Comparison of ENCODE assay signal across 13 cellular contexts in the genomic region with DNA sequence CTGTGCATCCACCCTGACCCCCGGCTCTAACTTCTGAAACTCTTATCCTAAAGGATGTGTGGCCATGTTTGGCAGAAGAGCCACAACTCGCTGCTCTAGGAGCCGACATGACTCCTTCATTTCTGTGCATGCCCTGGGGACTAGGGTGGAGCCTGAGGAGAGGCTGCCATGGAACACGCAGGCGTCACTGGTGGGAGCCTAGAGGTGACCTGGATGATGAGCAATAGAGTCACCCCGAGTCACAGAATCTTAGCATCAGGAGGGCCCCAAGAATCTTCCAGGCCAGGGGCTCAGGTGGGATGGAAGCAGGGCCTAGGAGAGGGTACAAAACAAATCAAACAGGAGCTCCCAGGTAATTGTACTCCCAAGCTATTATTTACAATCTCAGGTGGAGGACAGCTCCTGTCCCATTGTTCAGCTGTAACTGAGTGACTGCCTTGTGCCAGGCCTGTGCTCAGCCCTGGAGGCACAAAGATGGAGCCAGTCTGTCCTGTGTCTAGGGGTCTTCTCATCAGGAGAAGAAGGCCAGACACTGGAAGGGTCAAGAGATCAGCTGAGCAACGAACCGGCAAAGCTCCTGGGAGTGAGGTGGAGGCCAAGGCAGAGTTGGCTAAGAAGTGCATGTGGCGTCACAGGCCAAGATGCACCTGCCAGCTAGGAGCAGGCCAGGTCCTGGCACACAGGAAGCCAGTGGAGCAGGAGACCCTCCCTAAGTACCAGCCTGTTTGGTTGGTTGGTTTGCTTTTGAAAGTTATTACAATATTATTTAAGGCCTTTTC. TPM values are rescaled to one million over a fixed set of nuclear protein-coding genes. Genes with fewer than 3 reads are reported as not detected.
DNase-seq lines count a peak whose midpoint lies in the region; ATAC-seq and TF ChIP-seq lines count a peak whose summit lies in the region.
"Had no signal": no experiment of that assay in that cellular context is flagged by ENCODE, and none has a peak within 500 bp of the region (broad histone marks: within the 10 kb centered on the region; RNA-seq: fewer than 3 reads in every experiment).

No MANE protein-coding gene starts in this region.

- no peak for TF ChIP-seq POLR2A in esophagus squamous epithelium (IDR thresholded peaks at IDR 0.05)
- no peak for TF ChIP-seq POLR2A in upper lobe of left lung (IDR thresholded peaks at IDR 0.05)

- peaks cover 0 to 4% (median 0%) of the 10 kb centered on the region in 4 donors for H3K27me3 ChIP-seq in esophagus squamous epithelium
- H3K27me3 ChIP-seq in upper lobe of left lung, result no peaks in the 10 kb centered on the region

- ATAC-seq in upper lobe of left lung (ENCODE audit: low FRiP score in 2 of 2) (no peak), HG03280 (IDR thresholded peaks at IDR 0.05; ENCODE audit: unreplicated experiment) (no peak), GM19324 (IDR thresholded peaks at IDR 0.05; ENCODE audit: low FRiP score, unreplicated experiment) (no peak)

- intact Hi-C loops in esophagus squamous epithelium (cut with DNase I), result no loop called here

- WGBS in esophagus squamous epithelium, 2 donors, result 40 to 49% methylated on average over 2 to 3 of the region's 9 CpGs
- 84 to 89% methylated on average over 9 of the region's 9 CpGs for WGBS in upper lobe of left lung, 2 donors

- TF ChIP-seq CTCF in esophagus squamous epithelium (IDR thresholded peaks at IDR 0.05) (no peak), nephron (IDR thresholded peaks at IDR 0.05; ENCODE audit: unreplicated experiment in 3 of 3) (no peak), upper lobe of left lung (IDR thresholded peaks at IDR 0.05) (no peak)

- peaks cover 3% of the 10 kb centered on the region for H3K36me3 Mint-ChIP-seq in activated naive CD4-positive, alpha-beta T cell treated with anti-CD3 and anti-CD28 coated beads, Interleukin-2, amount 10 ng/mL, durations not matched to agents 7 days and 5 days
- H3K36me3 Mint-ChIP-seq in nephron (ENCODE audit: low read depth), result peaks cover 10% of the 10 kb centered on the region

- H3K4me1 ChIP-seq in esophagus squamous epithelium (peaks cover 11 to 99% (median 92%) of the 10 kb centered on the region in 3 donors), upper lobe of left lung (peaks cover 68 to 88% (median 73%) of the 10 kb centered on the region in 4 donors)

- H3K36me3 ChIP-seq in esophagus squamous epithelium, result no peaks in the 10 kb centered on the region
- H3K36me3 ChIP-seq in upper lobe of left lung, result peaks cover 0 to 17% (median 12%) of the 10 kb centered on the region in 4 donors

- TF ChIP-seq EP300 in upper lobe of left lung (IDR thresholded peaks at IDR 0.05), result no peak

- H3K27ac ChIP-seq in esophagus squamous epithelium (peak overlapping the region; percentile 69 to 98 (median 88)), upper lobe of left lung (peak overlapping the region; percentile 74 to 92 (median 86))

- no peaks in the 10 kb centered on the region for H3K9me3 Mint-ChIP-seq in activated naive CD4-positive, alpha-beta T cell treated with anti-CD3 and anti-CD28 coated beads, Interleukin-2, amount 10 ng/mL, durations not matched to agents 7 days and 5 days
- H3K9me3 Mint-ChIP-seq in nephron, result no peaks in the 10 kb centered on the region
- H3K9me3 Mint-ChIP-seq: brain had no signal

- peaks cover 29% of the 10 kb centered on the region for H3K4me1 Mint-ChIP-seq in activated naive CD4-positive, alpha-beta T cell treated with anti-CD3 and anti-CD28 coated beads, Interleukin-2, amount 10 ng/mL, durations not matched to agents 7 days and 5 days
- H3K4me1 Mint-ChIP-seq in nephron, result peaks cover 59% of the 10 kb centered on the region

- H3K27ac Mint-ChIP-seq in activated naive CD4-positive, alpha-beta T cell treated with anti-CD3 and anti-CD28 coated beads, Interleukin-2, amount 10 ng/mL, durations not matched to agents 7 days and 5 days, result peak overlapping the region; percentile 53
- H3K27ac Mint-ChIP-seq in nephron, result peak overlapping the region in 2 of 3 experiments; percentile 43 to 89
- H3K27ac Mint-ChIP-seq: GM23338 had no signal

- no peak overlapping the region for H3K4me3 ChIP-seq in esophagus squamous epithelium
- no peak overlapping the region for H3K4me3 ChIP-seq in upper lobe of left lung
- H3K4me3 ChIP-seq: GM23338 had no signal

- no peak overlapping the region for H3K4me3 Mint-ChIP-seq in activated naive CD4-positive, alpha-beta T cell treated with anti-CD3 and anti-CD28 coated beads, Interleukin-2, amount 10 ng/mL, durations not matched to agents 7 days and 5 days
- no peak overlapping the region for H3K4me3 Mint-ChIP-seq in nephron
- H3K4me3 Mint-ChIP-seq: GM23338 had no signal

- CTCF ChIA-PET in activated naive CD4-positive, alpha-beta T cell treated with anti-CD3 and anti-CD28 coated beads, Interleukin-2, amount 10 ng/mL, durations not matched to agents 7 days and 5 days (lab: Charles Lee), result interaction anchor here (0.9 to 1.6 kb wide), 5 partner anchors 15 to 63 kb away, joined by 3 to 8 read pairs (median 3); no protein-coding TSS in a partner anchor

- DNase-seq in activated naive CD4-positive, alpha-beta T cell treated with anti-CD3 and anti-CD28 coated beads, Interleukin-2, amount 10 ng/mL, durations not matched to agents 7 days and 5 days, result no peak
- no peak for DNase-seq in activated naive CD4-positive, alpha-beta T cell (lab: John Stamatoyannopoulos, UW)
- no peak for DNase-seq in esophagus squamous epithelium (lab: John Stamatoyannopoulos, UW)
- no peak for DNase-seq in upper lobe of left lung
- no peak for DNase-seq in GM19240 (ENCODE audit: insufficient read length, low spot score)
- DNase-seq: ACHN; activated CD8-positive, alpha-beta memory T cell treated with anti-CD3 and anti-CD28 coated beads, Interleukin-2, amount 50 U/mL, for 48 hours; NCI-H748 treated with DMSO at 0.1 percent for 48 hours had no signal

- H3K27me3 Mint-ChIP-seq in activated naive CD4-positive, alpha-beta T cell treated with anti-CD3 and anti-CD28 coated beads, Interleukin-2, amount 10 ng/mL, durations not matched to agents 7 days and 5 days, result peaks cover 48% of the 10 kb centered on the region
- H3K27me3 Mint-ChIP-seq in nephron (ENCODE audit: low read depth), result no peaks in the 10 kb centered on the region

- no peaks in the 10 kb centered on the region for H3K9me3 ChIP-seq in esophagus squamous epithelium
- no peaks in the 10 kb centered on the region for H3K9me3 ChIP-seq in upper lobe of left lung

RNA-seq across cellular contexts. Expression of a gene that starts 5.8 kb away (rescaled TPM):
- 10 to 100 TPM in 2 of 4 donors, 1 to 10 TPM in 2; 3.6 to 14.5 (median 8.0) TPM for total RNA-seq in esophagus squamous epithelium
- total RNA-seq in upper lobe of left lung, result 10 to 100 TPM in 4 of 6 donors, 1 to 10 TPM in 2; 8.4 to 26.9 (median 18.4) TPM

RNA-seq across cellular contexts. Expression of a gene that starts 16.3 kb away (rescaled TPM):
- total RNA-seq in esophagus squamous epithelium (100 to 1,000 TPM in 1 of 4 donors, 10 to 100 TPM in 1, 1 to 10 TPM in 2; 2.5 to 116 (median 27.5) TPM), upper lobe of left lung (100 to 1,000 TPM in 3 of 6 donors, 10 to 100 TPM in 3; 42.0 to 405 (median 95.6) TPM)

RNA-seq across cellular contexts. Expression of a gene that starts 35.3 kb away (rescaled TPM):
- total RNA-seq in esophagus squamous epithelium (10 to 100 TPM in 1 of 4 donors, 1 to 10 TPM in 3; 1.7 to 22.5 (median 7.4) TPM), upper lobe of left lung (100 to 1,000 TPM in 1 of 6 donors, 10 to 100 TPM in 5; 23.4 to 194 (median 48.0) TPM)
